Comparison of ENCODE assay signal across 18 cellular contexts in genomic region chr9:28317706-28318210, GRCh38.
"Had no signal": no experiment of that assay in that cellular context is flagged by ENCODE, and none has a peak within 500 bp of the region (broad histone marks: within the 10 kb centered on the region; RNA-seq: fewer than 3 reads in every experiment).

No MANE protein-coding gene starts in this region.

- ATAC-seq: effector memory CD8-positive, alpha-beta T cell; gastrocnemius medialis; natural killer cell; pancreas; right lobe of liver; stimulated activated effector memory CD8-positive, alpha-beta T cell treated with anti-CD3 and anti-CD28 coated beads, Interleukin-12 subunit alpha, Interleukin-12 subunit beta, amount 100 ng/mL, for 72 hours; stimulated activated naive CD8-positive, alpha-beta T cell treated with anti-CD3 and anti-CD28 coated beads, Interleukin-15, amount 100 ng/mL, for 72 hours had no signal

- H3K27ac ChIP-seq: epithelial cell of prostate, esophagus muscularis mucosa, gastrocnemius medialis, pancreas, prostate gland, right lobe of liver had no signal

- DNase-seq: effector memory CD8-positive, alpha-beta T cell; gastrocnemius medialis; glutamatergic neuron; kidney glomerular epithelial cell; mammary epithelial cell; natural killer cell; occipital lobe; pancreas; retina; right lobe of liver; stimulated activated CD4-positive, alpha-beta T cell treated with anti-CD3 and anti-CD28 coated beads, Interleukin-4, amount 100 ng/mL, for 1 hour; stimulated activated CD8-positive, alpha-beta memory T cell treated with anti-CD3 and anti-CD28 coated beads, Interleukin-4, amount 100 ng/mL, for 48 hours; stimulated activated naive CD8-positive, alpha-beta T cell treated with anti-CD3 and anti-CD28 coated beads, Interleukin-15, amount 100 ng/mL, for 72 hours; trophoblast cell had no signal
